ENCODE assay signal across 1 cellular context in the genomic region with DNA sequence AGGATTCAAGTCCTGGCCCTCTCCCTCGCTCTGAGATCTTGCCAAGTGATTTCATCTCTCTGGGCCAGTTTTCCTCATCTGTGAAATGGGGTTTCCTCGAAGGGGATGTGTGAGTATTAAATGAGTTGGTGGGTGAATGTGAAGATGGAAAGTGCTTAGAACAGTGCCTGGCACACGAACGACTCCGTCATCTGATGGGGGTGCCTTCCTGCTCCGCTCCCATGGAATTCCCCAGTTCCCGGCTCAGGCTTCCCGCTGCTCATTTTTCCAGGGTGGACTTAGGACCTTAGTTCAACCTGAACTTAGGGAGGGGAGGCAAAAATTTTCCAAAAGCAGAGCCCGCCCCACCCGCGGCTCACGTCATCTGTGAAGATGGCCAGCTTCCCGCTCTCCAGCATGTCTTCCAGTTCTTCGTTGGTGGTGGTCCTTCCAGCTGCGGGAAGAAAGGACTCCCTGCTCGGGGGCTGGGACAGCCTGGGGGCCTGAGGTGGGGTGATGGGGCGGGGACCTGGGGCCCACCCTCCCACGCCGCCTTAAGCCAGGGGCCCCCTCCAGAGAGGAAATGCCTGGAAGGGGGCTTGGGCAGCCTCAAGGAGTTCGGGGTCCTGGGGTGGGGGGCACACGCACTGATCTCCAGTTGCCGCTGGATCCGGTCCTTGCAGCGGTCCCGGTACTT.
TF ChIP-seq lines count a peak whose summit lies in the region.

No MANE protein-coding gene starts in this region.

TF ChIP-seq in H1, 55 proteins besides CTCF, POLR2A, EP300 and RAD21:
- TF ChIP-seq PHF8 (conservative IDR thresholded peaks at IDR 0.05; ENCODE audit: low read depth, low read length) (no peak), ASH2L (IDR thresholded peaks at IDR 0.05; ENCODE audit: low read length) (peak; percentile 11)
